In genomic region chr1:80050085-80050484, GRCh38 we compare ENCODE assay signal across 26 cellular contexts.
"Had no signal": no experiment of that assay in that cellular context is flagged by ENCODE, and none has a peak within 500 bp of the region (broad histone marks: within the 10 kb centered on the region; RNA-seq: fewer than 3 reads in every experiment).

No MANE protein-coding gene starts in this region.

- ATAC-seq: activated CD8-positive, alpha-beta T cell treated with anti-CD3 and anti-CD28 coated beads for 36 hours; activated naive CD4-positive, alpha-beta T cell treated with anti-CD3 and anti-CD28 coated beads, Interleukin-2, amount 50 U/mL, for 72 hours; esophagus mucosa; heart right ventricle; left lobe of liver; lower lobe of right lung; natural killer cell; right cardiac atrium; T-helper 17 cell had no signal

- DNase-seq: activated CD4-positive, alpha-beta T cell treated with anti-CD3 and anti-CD28 coated beads, Interleukin-2, amount 10 ng/mL, durations not matched to agents 7 days and 5 days; activated CD4-positive, CD25-positive, alpha-beta regulatory T cell treated with anti-CD3 and anti-CD28 coated beads, Interleukin-2, amount 50 U/mL, for 72 hours; activated CD8-positive, alpha-beta T cell treated with anti-CD3 and anti-CD28 coated beads for 36 hours; activated T-cell treated with anti-CD3 and anti-CD28 coated beads, Interleukin-2, amount 50 U/mL, for 48 hours; endodermal cell; foreskin melanocyte; heart right ventricle; kidney glomerular epithelial cell; lower lobe of right lung; mesendoderm; natural killer cell; right cardiac atrium; stimulated activated naive CD4-positive, alpha-beta T cell; T-helper 17 cell; T1000; WERI-Rb-1 had no signal

- H3K9me3 ChIP-seq: lower lobe of right lung, suprapubic skin had no signal

- H3K4me3 ChIP-seq: breast epithelium, heart right ventricle, lower lobe of right lung, spleen, suprapubic skin, tibial nerve had no signal

- H3K27ac ChIP-seq: breast epithelium, heart right ventricle, lower lobe of right lung, spleen, suprapubic skin, tibial nerve, WERI-Rb-1 had no signal

- H3K27me3 ChIP-seq: breast epithelium, heart right ventricle, spleen, suprapubic skin, tibial nerve had no signal

- H3K36me3 ChIP-seq: breast epithelium, heart right ventricle, lower lobe of right lung, spleen, suprapubic skin, tibial nerve, WERI-Rb-1 had no signal

- H3K4me1 Mint-ChIP-seq: activated CD4-positive, alpha-beta T cell treated with anti-CD3 and anti-CD28 coated beads, Interleukin-2, amount 10 ng/mL, durations not matched to agents 7 days and 5 days; central memory CD8-positive, alpha-beta T cell; endodermal cell; natural killer cell; T-helper 17 cell had no signal

- H3K4me1 ChIP-seq: breast epithelium, heart right ventricle, lower lobe of right lung, spleen, suprapubic skin, tibial nerve had no signal

- H3K27ac Mint-ChIP-seq: activated CD4-positive, alpha-beta T cell treated with anti-CD3 and anti-CD28 coated beads, Interleukin-2, amount 10 ng/mL, durations not matched to agents 7 days and 5 days; activated CD8-positive, alpha-beta T cell treated with anti-CD3 and anti-CD28 coated beads for 36 hours; activated naive CD4-positive, alpha-beta T cell treated with anti-CD3 and anti-CD28 coated beads, Interleukin-2, amount 50 U/mL, for 72 hours; activated T-helper 2 cell treated with anti-CD3 and anti-CD28 coated beads, Interferon-gamma antibody, Interleukin-2, Interleukin-4, amounts not matched to agents 10 μg/mL and 5 μg/mL and 100 μg/mL, durations not matched to agents 14 hours and 24 hours and 36 hours; dendritic cell treated with granulocyte-macrophage colony-stimulating factor and Interleukin-4, amounts not matched to agents 40 ng/mL and 50 ng/mL, for 4 days; endodermal cell; natural killer cell; T-helper 17 cell had no signal

- H3K4me3 Mint-ChIP-seq: activated CD4-positive, alpha-beta T cell treated with anti-CD3 and anti-CD28 coated beads, Interleukin-2, amount 10 ng/mL, durations not matched to agents 7 days and 5 days; activated CD8-positive, alpha-beta T cell treated with anti-CD3 and anti-CD28 coated beads for 36 hours; central memory CD8-positive, alpha-beta T cell; dendritic cell treated with granulocyte-macrophage colony-stimulating factor and Interleukin-4, amounts not matched to agents 40 ng/mL and 50 ng/mL, for 4 days; endodermal cell; natural killer cell; T-helper 17 cell had no signal

- H3K27me3 Mint-ChIP-seq: activated CD4-positive, alpha-beta T cell treated with anti-CD3 and anti-CD28 coated beads, Interleukin-2, amount 10 ng/mL, durations not matched to agents 7 days and 5 days; activated CD8-positive, alpha-beta T cell treated with anti-CD3 and anti-CD28 coated beads for 36 hours; central memory CD8-positive, alpha-beta T cell; dendritic cell treated with granulocyte-macrophage colony-stimulating factor and Interleukin-4, amounts not matched to agents 40 ng/mL and 50 ng/mL, for 4 days; T-helper 17 cell had no signal
